Comparison of ENCODE assay signal across 23 cellular contexts in genomic region chr17:17582372-17582771, GRCh38.
"Had no signal": no experiment of that assay in that cellular context is flagged by ENCODE, and none has a peak within 500 bp of the region (broad histone marks: within the 10 kb centered on the region; RNA-seq: fewer than 3 reads in every experiment).

No MANE protein-coding gene starts in this region.

- DNase-seq: cortex of kidney; dorsolateral prefrontal cortex; effector CD8-positive, alpha-beta T cell; gastrocnemius medialis; heart right ventricle; islet precursor cell; left lung; mesenchymal stem cell; naive B cell; posterior cingulate gyrus; sigmoid colon; stimulated activated CD4-positive, alpha-beta T cell treated with anti-CD3 and anti-CD28 coated beads, Interleukin-2, amount 100 ng/mL, for 24 hours; stimulated activated CD4-positive, alpha-beta T cell treated with anti-CD3 and anti-CD28 coated beads, Interleukin-4, amount 100 ng/mL, for 4 hours; stimulated activated naive B cell treated with anti-CD40 and anti-IgM and Interleukin-4, amounts not matched to agents 10 μg/mL and 1 μg/mL and 100 μg/mL, for 72 hours; stimulated activated naive CD8-positive, alpha-beta T cell treated with anti-CD3 and anti-CD28 coated beads, Interleukin-15, amount 100 ng/mL, for 72 hours; substantia nigra; transverse colon had no signal

- H3K36me3 ChIP-seq: esophagus muscularis mucosa, gastrocnemius medialis, left lung, neutrophil, sigmoid colon, thoracic aorta, transverse colon had no signal

- H3K36me3 Mint-ChIP-seq: naive B cell had no signal

- H3K27me3 Mint-ChIP-seq: naive B cell; stimulated activated naive B cell treated with anti-CD40 and anti-IgM and Interleukin-4, amounts not matched to agents 10 μg/mL and 1 μg/mL and 100 μg/mL, for 72 hours; stimulated activated naive CD8-positive, alpha-beta T cell treated with anti-CD3 and anti-CD28 coated beads, Interleukin-15, amount 100 ng/mL, for 72 hours had no signal

- H3K9me3 Mint-ChIP-seq: naive B cell; nephron; stimulated activated naive B cell treated with anti-CD40 and anti-IgM and Interleukin-4, amounts not matched to agents 10 μg/mL and 1 μg/mL and 100 μg/mL, for 72 hours; stimulated activated naive CD8-positive, alpha-beta T cell treated with anti-CD3 and anti-CD28 coated beads, Interleukin-15, amount 100 ng/mL, for 72 hours had no signal

- H3K4me3 ChIP-seq: dorsolateral prefrontal cortex, esophagus muscularis mucosa, gastrocnemius medialis, heart right ventricle, left lung, lung, sigmoid colon, skin epidermis, thoracic aorta, transverse colon had no signal

- H3K27ac ChIP-seq: dorsolateral prefrontal cortex, esophagus muscularis mucosa, gastrocnemius medialis, heart right ventricle, left lung, neutrophil, sigmoid colon, skin epidermis, thoracic aorta, transverse colon had no signal

- H3K9me3 ChIP-seq: esophagus muscularis mucosa, gastrocnemius medialis, heart right ventricle, left lung, neutrophil, sigmoid colon, thoracic aorta, transverse colon had no signal

- H3K27ac Mint-ChIP-seq: naive B cell; nephron; stimulated activated naive B cell treated with anti-CD40 and anti-IgM and Interleukin-4, amounts not matched to agents 10 μg/mL and 1 μg/mL and 100 μg/mL, for 72 hours; stimulated activated naive CD8-positive, alpha-beta T cell treated with anti-CD3 and anti-CD28 coated beads, Interleukin-15, amount 100 ng/mL, for 72 hours had no signal

- H3K4me1 ChIP-seq: esophagus muscularis mucosa, left lung, transverse colon had no signal

- H3K27me3 ChIP-seq: dorsolateral prefrontal cortex, esophagus muscularis mucosa, gastrocnemius medialis, heart right ventricle, left lung, neutrophil, sigmoid colon, transverse colon had no signal

- ATAC-seq: gastrocnemius medialis; heart right ventricle; left lung; stimulated activated naive B cell treated with anti-CD40 and anti-IgM and Interleukin-4, amounts not matched to agents 10 μg/mL and 1 μg/mL and 100 μg/mL, for 72 hours; stimulated activated naive CD8-positive, alpha-beta T cell treated with anti-CD3 and anti-CD28 coated beads, Interleukin-15, amount 100 ng/mL, for 72 hours had no signal

- H3K4me3 Mint-ChIP-seq: naive B cell; nephron; stimulated activated naive B cell treated with anti-CD40 and anti-IgM and Interleukin-4, amounts not matched to agents 10 μg/mL and 1 μg/mL and 100 μg/mL, for 72 hours; stimulated activated naive CD8-positive, alpha-beta T cell treated with anti-CD3 and anti-CD28 coated beads, Interleukin-15, amount 100 ng/mL, for 72 hours had no signal
